Comparison of ENCODE assay signal across 8 cellular contexts in the genomic region with DNA sequence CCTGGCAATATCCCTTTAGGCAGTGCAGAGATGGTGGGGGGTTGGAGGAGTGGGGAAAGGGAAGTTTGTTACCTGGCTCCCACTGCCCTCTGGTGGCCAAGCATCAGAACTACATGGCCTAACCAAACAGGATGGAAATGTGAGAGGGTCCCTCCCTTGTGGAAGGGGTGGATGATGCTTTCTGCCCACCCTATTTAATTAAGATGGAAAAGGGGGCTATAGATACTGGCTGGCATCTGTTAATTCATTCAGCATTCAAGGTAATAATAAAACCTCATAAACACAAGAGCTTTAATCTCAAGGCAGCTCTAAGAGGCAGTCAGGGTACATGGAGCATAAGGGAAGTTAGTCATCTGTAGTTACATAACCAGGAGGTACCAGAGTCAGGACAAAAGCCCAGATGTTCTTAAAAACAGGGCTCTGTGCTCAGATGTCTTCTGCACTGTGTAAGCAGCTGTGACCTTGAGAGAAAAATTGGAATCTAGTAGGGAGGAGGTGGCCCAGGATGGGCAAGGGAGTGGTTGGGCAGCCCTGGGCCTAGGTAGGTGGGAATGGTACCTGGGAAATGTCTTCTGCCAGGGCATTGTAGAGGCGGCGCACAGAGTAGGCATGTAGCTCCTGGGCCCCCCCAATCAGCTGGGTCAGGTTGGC. TPM values are rescaled to one million over a fixed set of nuclear protein-coding genes. Genes with fewer than 3 reads are reported as not detected.
DNase-seq lines count a peak whose midpoint lies in the region; ATAC-seq, FAIRE-seq and TF ChIP-seq lines count a peak whose summit lies in the region.

No MANE protein-coding gene starts in this region.

- H4K20me1 ChIP-seq in K562 (replicated peaks; ENCODE audit: control insufficient read depth, insufficient read depth, low read length), result 0 out of 2 replicates have a peak, but pooled peaks cover 3% of the 10 kb centered on the region

- peaks cover 68% of the 10 kb centered on the region; the same call in 2 of the 3 replicates for H3K36me3 ChIP-seq in K562 (ENCODE audit: control insufficient read depth, insufficient read depth, low read length)

- peak; percentile 40 to 72; a peak in 3 of 4 replicates for TF ChIP-seq RAD21 in K562 (CRISPR knock-in tag; conservative IDR thresholded peaks at IDR 0.05 in 1 of 2, IDR thresholded peaks at IDR 0.05 in 1 of 2)

- H3K27ac ChIP-seq in K562 (ENCODE audit: extremely low read depth, low read depth, low read length), result no peak overlapping the region

- TF ChIP-seq POLR2A in K562 (conservative IDR thresholded peaks at IDR 0.05), result no peak

- peak; percentile 87 for FAIRE-seq in K562 (lab: Jason Lieb, UNC)

- no peak for TF ChIP-seq EP300 in K562 (IDR thresholded peaks at IDR 0.05; ENCODE audit: low read length)

- H3K9ac ChIP-seq in K562 (ENCODE audit: insufficient read depth in 1 of 2, low read depth in 2 of 2, low read length in 2 of 2), result no peak overlapping the region

- DNase-seq in G401 (ENCODE audit: low spot score) (peak; percentile 74), Kasumi-1 (lab: John Stamatoyannopoulos, UW) (peak; percentile 58 to 63), T-helper 2 cell (peak in 4 of 5 experiments; percentile 35 to 51 (median 46)), K562 (ENCODE audit: extremely low read depth in 1 of 4, low spot score in 3 of 4) (peak; percentile 29 to 63 (median 49)), left lobe of liver (ENCODE audit: low spot score) (no peak), cortex of kidney (lab: John Stamatoyannopoulos, UW) (no peak)
- DNase-seq in stimulated activated naive CD4-positive, alpha-beta T cell treated with Interleukin-2 at 50 U/mL for 16 hours (lab: John Stamatoyannopoulos, UW), result peak; percentile 36

- in situ Hi-C loops in G401 (cut with HindIII; ENCODE audit: low sequenced_read_pairs) (no loop called here), K562 (cut with MboI) (loop anchor here (10.0 kb wide), 1 partner anchor 298 kb away; no protein-coding TSS in a partner anchor)

- WGBS in K562 (ENCODE audit: insufficient coverage, low coverage, missing lambda C conversion rate), result 60% methylated on average over 1 of the region's 2 CpGs

- POLR2A ChIA-PET in K562 (lab: Yijun Ruan, JAX), result interaction anchor here (0.6 to 1.0 kb wide), 2 partner anchors 10 to 108 kb away, joined by 3 read pairs; no protein-coding TSS in a partner anchor

- CTCF ChIA-PET in K562 (lab: Yijun Ruan, JAX; ENCODE audit: low intra/inter-chr PET ratio), result interaction anchor here (0.7 to 2.5 kb wide), 5 partner anchors 81 to 442 kb away, joined by 4 to 22 read pairs (median 5); no protein-coding TSS in a partner anchor

- no peaks in the 10 kb centered on the region for H3K9me3 ChIP-seq in K562 (replicated peaks; ENCODE audit: control insufficient read depth, insufficient read depth, low read depth, low read length)

- peak; percentile 43 for ATAC-seq in K562
- ATAC-seq in left lobe of liver, result peak; percentile 50
- no peak for ATAC-seq in GM18511 (IDR thresholded peaks at IDR 0.05; ENCODE audit: unreplicated experiment)

- no peaks in the 10 kb centered on the region for H3K27me3 ChIP-seq in K562 (ENCODE audit: control insufficient read depth in 2 of 2, insufficient read depth in 2 of 2, low read length in 2 of 2)

- H3K79me2 ChIP-seq in K562 (ENCODE audit: control insufficient read depth, insufficient read depth, low read length), result peaks cover 10% of the 10 kb centered on the region; the same call in 2 of the 3 replicates

- H3K4me3 ChIP-seq in K562, result no peak overlapping the region

- intact Hi-C loops in K562 (cut with micrococcal nuclease), result loop anchor here (5.0 kb wide), 1 partner anchor 441 kb away; no protein-coding TSS in a partner anchor

- no peaks in the 10 kb centered on the region for H3K9me1 ChIP-seq in K562 (ENCODE audit: control insufficient read depth, insufficient read depth, low read length)

- no peak overlapping the region for H3K4me2 ChIP-seq in K562 (ENCODE audit: insufficient read depth, low read length)

- no peak overlapping the region for H2AFZ ChIP-seq in K562 (ENCODE audit: low read depth, low read length)

- no TSS peak for BruUV-seq in K562 (replicated peaks; lab: Mats Ljungman, UMichigan)

- peak; percentile 74 to 83 (median 74) for TF ChIP-seq CTCF in K562 (IDR thresholded peaks at IDR 0.05 in 2 of 3, conservative IDR thresholded peaks at IDR 0.05 in 1 of 3; ENCODE audit: insufficient read depth in 2 of 3, low read depth in 1 of 3, low read length in 3 of 3)

- H3K4me1 ChIP-seq in K562 (replicated peaks in 1 of 2; ENCODE audit: control insufficient read depth in 2 of 2, insufficient read depth in 2 of 2, low read length in 2 of 2), result peaks cover 4 to 14% of the 10 kb centered on the region in 2 experiments; a peak in 4 of 5 replicates

RNA-seq across cellular contexts. Expression of gene AP1G2, which starts 4.6 kb away (rescaled TPM):
- total RNA-seq in G401 (2014; rRNA removed; shearing (Covaris generic)), result 37.0 and 38.9 TPM in 2 replicates
- total RNA-seq in K562 (2011; cell fraction: chromatin; rRNA removed; ENCODE audit: low replicate concordance), result 396 and 1,008 TPM in 2 replicates
- 461 and 463 TPM in 2 replicates for total RNA-seq in K562 (2011; cell fraction: nucleolus; rRNA removed)
- 346 and 364 TPM in 2 replicates for total RNA-seq in K562 (2011; cell fraction: nucleoplasm; rRNA removed)
- total RNA-seq in K562 (2014; rRNA removed) (19.1 and 25.8 TPM in 2 replicates), K562 (2014; rRNA removed; fragmentation: Illumina TruSeq; extraction: Trizol) (12.2 and 19.8 TPM in 2 replicates), K562 (2015; rRNA removed; fragmentation: Illumina TruSeq; extraction: Trizol) (27.7 and 31.9 TPM in 2 replicates), K562 (2021) (51.9 and 58.1 TPM in 2 replicates), left lobe of liver (19.3 TPM)
- polyA plus RNA-seq in K562 (2011; rRNA removed) (65.3 and 135 TPM in 2 replicates), K562 (2014; fragmentation: Illumina TruSeq; extraction: Trizol) (41.3 and 56.2 TPM in 2 replicates), K562 (2014; fragmentation: Nextera tagmentation; extraction: Ambion mirVana) (10 to 100 TPM; 22.9 to 33.3 TPM), K562 (2014; rRNA removed) (73.4 and 83.5 TPM in 2 replicates)
- 61.3 and 70.5 TPM in 2 replicates for polyA plus RNA-seq in K562 (2011; cell fraction: cytosol; rRNA removed)
- 934 and 1,029 TPM in 2 replicates for polyA plus RNA-seq in K562 (2011; cell fraction: nucleus; rRNA removed)
- polyA plus RNA-seq in K562 (2012), result 53.3 and 105 TPM in 2 replicates
- polyA minus RNA-seq in K562 (2011; rRNA and poly(A)+ RNA removed), result 35.0 and 46.6 TPM in 2 replicates
- 23.4 and 34.6 TPM in 2 replicates for polyA minus RNA-seq in K562 (2011; cell fraction: cytosol; rRNA and poly(A)+ RNA removed)
- polyA minus RNA-seq in K562 (2011; cell fraction: nucleus; rRNA and poly(A)+ RNA removed), result 142 and 191 TPM in 2 replicates

RNA-seq across cellular contexts. Expression of gene THTPA, which starts 6.9 kb away (rescaled TPM):
- total RNA-seq in G401 (2014; rRNA removed; shearing (Covaris generic)), result 12.9 and 22.2 TPM in 2 replicates
- total RNA-seq in K562 (2011; cell fraction: chromatin; rRNA removed; ENCODE audit: low replicate concordance), result 2.6 and 8.1 TPM in 2 replicates
- 5.2 and 7.1 TPM in 2 replicates for total RNA-seq in K562 (2011; cell fraction: nucleolus; rRNA removed)
- 5.2 and 5.4 TPM in 2 replicates for total RNA-seq in K562 (2011; cell fraction: nucleoplasm; rRNA removed)
- total RNA-seq in K562 (2014; rRNA removed) (5.2 and 12.2 TPM in 2 replicates), K562 (2014; rRNA removed; fragmentation: Illumina TruSeq; extraction: Trizol) (2.2 and 2.4 TPM in 2 replicates), K562 (2015; rRNA removed; fragmentation: Illumina TruSeq; extraction: Trizol) (3.8 and 4.2 TPM in 2 replicates), K562 (2021) (6.3 and 8.7 TPM in 2 replicates), left lobe of liver (11.1 TPM)
- polyA plus RNA-seq in K562 (2011; rRNA removed) (2.2 and 3.8 TPM in 2 replicates), K562 (2014; fragmentation: Illumina TruSeq; extraction: Trizol) (6.8 and 8.4 TPM in 2 replicates), K562 (2014; fragmentation: Nextera tagmentation; extraction: Ambion mirVana) (1 to 10 TPM; 6.4 to 6.5 TPM), K562 (2014; rRNA removed) (5.1 and 9.4 TPM in 2 replicates)
- 2.4 and 7.1 TPM in 2 replicates for polyA plus RNA-seq in K562 (2011; cell fraction: cytosol; rRNA removed)
- 2.2 and 7.9 TPM in 2 replicates for polyA plus RNA-seq in K562 (2011; cell fraction: nucleus; rRNA removed)
- polyA plus RNA-seq in K562 (2012), result 5.6 and 7.4 TPM in 2 replicates
- polyA minus RNA-seq in K562 (2011; rRNA and poly(A)+ RNA removed), result 2.5 and 3.2 TPM in 2 replicates
- polyA minus RNA-seq in K562 (2011; cell fraction: cytosol; rRNA and poly(A)+ RNA removed), result 2.7 and 2.9 TPM in 2 replicates
- polyA minus RNA-seq in K562 (2011; cell fraction: nucleus; rRNA and poly(A)+ RNA removed), result 2.4 and 2.8 TPM in 2 replicates

RNA-seq across cellular contexts. Expression of gene ZFHX2, which starts 11.4 kb away (rescaled TPM):
- total RNA-seq in G401 (2014; rRNA removed; shearing (Covaris generic)), result under 0.01 and 0.03 TPM in 2 replicates
- total RNA-seq in K562 (2011; cell fraction: chromatin; rRNA removed; ENCODE audit: low replicate concordance), result 0.76 and 1.5 TPM in 2 replicates
- total RNA-seq in K562 (2011; cell fraction: nucleolus; rRNA removed), result 0.26 and 0.67 TPM in 2 replicates
- total RNA-seq in K562 (2011; cell fraction: nucleoplasm; rRNA removed), result 0.15 and 0.23 TPM in 2 replicates
- total RNA-seq in K562 (2014; rRNA removed) (0.29 TPM in 1 of 2 replicates, not detected in the other), K562 (2014; rRNA removed; fragmentation: Illumina TruSeq; extraction: Trizol) (0.10 and 0.11 TPM in 2 replicates), K562 (2015; rRNA removed; fragmentation: Illumina TruSeq; extraction: Trizol) (0.11 TPM in 2 replicates), K562 (2021) (0.11 and 0.22 TPM in 2 replicates), left lobe of liver (0.81 TPM)
- polyA plus RNA-seq in K562 (2011; rRNA removed) (0.06 and 0.16 TPM in 2 replicates), K562 (2014; fragmentation: Illumina TruSeq; extraction: Trizol) (0.03 and 0.09 TPM in 2 replicates), K562 (2014; fragmentation: Nextera tagmentation; extraction: Ambion mirVana) (not detected), K562 (2014; rRNA removed) (0.01 TPM in 1 of 2 replicates, not detected in the other)
- under 0.01 and 0.04 TPM in 2 replicates for polyA plus RNA-seq in K562 (2011; cell fraction: cytosol; rRNA removed)
- 0.20 and 0.50 TPM in 2 replicates for polyA plus RNA-seq in K562 (2011; cell fraction: nucleus; rRNA removed)
- polyA plus RNA-seq in K562 (2012), result 0.06 and 0.07 TPM in 2 replicates
- 0.15 and 0.18 TPM in 2 replicates for polyA minus RNA-seq in K562 (2011; rRNA and poly(A)+ RNA removed)
- not detected in 2 replicates for polyA minus RNA-seq in K562 (2011; cell fraction: cytosol; rRNA and poly(A)+ RNA removed)
- polyA minus RNA-seq in K562 (2011; cell fraction: nucleus; rRNA and poly(A)+ RNA removed), result 0.22 and 0.54 TPM in 2 replicates

RNA-seq across cellular contexts. Expression of gene JPH4, which starts 15.6 kb away (rescaled TPM):
- total RNA-seq in G401 (2014; rRNA removed; shearing (Covaris generic)), result not detected in 2 replicates
- not detected in 2 replicates for total RNA-seq in K562 (2011; cell fraction: chromatin; rRNA removed; ENCODE audit: low replicate concordance)
- not detected in 2 replicates for total RNA-seq in K562 (2011; cell fraction: nucleolus; rRNA removed)
- 0.23 TPM in 1 of 2 replicates, not detected in the other for total RNA-seq in K562 (2011; cell fraction: nucleoplasm; rRNA removed)
- total RNA-seq in K562 (2014; rRNA removed) (0.04 TPM in 1 of 2 replicates, not detected in the other), K562 (2014; rRNA removed; fragmentation: Illumina TruSeq; extraction: Trizol) (not detected in 2 replicates), K562 (2015; rRNA removed; fragmentation: Illumina TruSeq; extraction: Trizol) (0.04 TPM in 1 of 2 replicates, not detected in the other), K562 (2021) (0.13 TPM in 2 replicates), left lobe of liver (0.10 TPM)
- polyA plus RNA-seq in K562 (2011; rRNA removed) (not detected in 2 replicates), K562 (2014; fragmentation: Illumina TruSeq; extraction: Trizol) (0.04 and 0.07 TPM in 2 replicates), K562 (2014; fragmentation: Nextera tagmentation; extraction: Ambion mirVana) (under 1 TPM in 1 of 2 experiments, not detected in 1; 0.06 TPM), K562 (2014; rRNA removed) (0.07 TPM in 1 of 2 replicates, not detected in the other)
- 0.01 TPM in 1 of 2 replicates, not detected in the other for polyA plus RNA-seq in K562 (2011; cell fraction: cytosol; rRNA removed)
- 0.07 TPM in 1 of 2 replicates, not detected in the other for polyA plus RNA-seq in K562 (2011; cell fraction: nucleus; rRNA removed)
- 0.12 and 0.24 TPM in 2 replicates for polyA plus RNA-seq in K562 (2012)
- polyA minus RNA-seq in K562 (2011; rRNA and poly(A)+ RNA removed), result not detected in 2 replicates
- not detected in 2 replicates for polyA minus RNA-seq in K562 (2011; cell fraction: cytosol; rRNA and poly(A)+ RNA removed)
- polyA minus RNA-seq in K562 (2011; cell fraction: nucleus; rRNA and poly(A)+ RNA removed), result not detected in 2 replicates

Comparison
In these comparisons a context has a peak if more than half of its experiments do, and no peak if none do; other contexts are left out.
1. DNase-seq: peak in G401 (single experiment), Kasumi-1 (2 of 2), T-helper 2 cell (4 of 5), K562 (4 of 4) and stimulated activated naive CD4-positive, alpha-beta T cell treated with Interleukin-2 at 50 U/mL for 16 hours (single experiment); none in left lobe of liver (single experiment) and cortex of kidney (single experiment).